In genomic region chr12:22856120-22856699, GRCh38 we compare ENCODE assay signal across 1 cellular context.
TF ChIP-seq lines count a peak whose summit lies in the region.

No MANE protein-coding gene starts in this region.

TF ChIP-seq in GM23338, 12 proteins besides CTCF, POLR2A, EP300 and RAD21 (continued from another document):
- no peak for TF ChIP-seq ZNF462 (CRISPR knock-in tag; IDR thresholded peaks at IDR 0.05)
- TF ChIP-seq NANOG (IDR thresholded peaks at IDR 0.05; ENCODE audit: borderline replicate concordance), result no peak
- TF ChIP-seq POLR2AphosphoS5 (IDR thresholded peaks at IDR 0.05; ENCODE audit: low read depth), result no peak
- TF ChIP-seq EZH2phosphoT487 (IDR thresholded peaks at IDR 0.05; ENCODE audit: unreplicated experiment), result no peak
- TF ChIP-seq STAT1 (IDR thresholded peaks at IDR 0.05; ENCODE audit: unreplicated experiment), result no peak
- TF ChIP-seq ZNF114 (CRISPR knock-in tag; IDR thresholded peaks at IDR 0.05), result no peak
- TF ChIP-seq REST (IDR thresholded peaks at IDR 0.05; ENCODE audit: unreplicated experiment), result no peak
- TF ChIP-seq CREB1 (CRISPR knock-in tag; IDR thresholded peaks at IDR 0.05; ENCODE audit: low read depth), result no peak
- TF ChIP-seq ETS1 (IDR thresholded peaks at IDR 0.05), result no peak
TF ChIP-seq in GM23338: peak in this region for 0.
